Comparison of ENCODE assay signal across 11 cellular contexts in the genomic region with DNA sequence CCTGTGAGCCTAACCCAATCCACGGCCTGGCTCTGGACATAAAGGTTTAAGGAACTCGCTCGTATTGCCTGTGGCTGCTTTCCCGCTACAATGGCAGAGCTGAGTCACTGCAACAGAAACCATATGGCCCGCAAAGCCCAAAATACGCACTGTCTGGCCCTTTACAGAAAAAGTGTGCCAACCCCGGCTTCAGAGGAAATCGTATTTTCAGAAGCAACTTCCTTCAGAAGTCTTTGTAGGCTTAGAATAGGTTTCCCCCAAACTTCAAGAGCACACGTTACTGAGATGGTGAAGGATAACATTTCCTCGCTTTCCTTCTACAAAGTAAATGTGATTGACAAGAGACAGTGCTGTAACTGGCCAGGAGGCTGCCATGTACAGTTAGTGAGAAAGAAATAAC. TPM values are rescaled to one million over a fixed set of nuclear protein-coding genes. Genes with fewer than 3 reads are reported as not detected.
DNase-seq lines count a peak whose midpoint lies in the region; ATAC-seq and TF ChIP-seq lines count a peak whose summit lies in the region.
"Had no signal": no experiment of that assay in that cellular context is flagged by ENCODE, and none has a peak within 500 bp of the region (broad histone marks: within the 10 kb centered on the region; RNA-seq: fewer than 3 reads in every experiment).

No MANE protein-coding gene starts in this region.

- H3K4me3 ChIP-seq in DND-41 (ENCODE audit: low read depth in 1 of 2, low read length in 2 of 2) = peak overlapping the region in 1 of 2 experiments; percentile 38; a peak in 2 of 4 replicates
- H3K4me3 ChIP-seq: esophagus muscularis mucosa had no signal

- peaks cover 11 to 15% (median 12%) of the 10 kb centered on the region in 3 donors for H3K4me1 Mint-ChIP-seq in T-cell

- no peaks in the 10 kb centered on the region for H3K79me2 ChIP-seq in DND-41 (ENCODE audit: insufficient read depth, low read length)

- intact Hi-C loops in cardiac septum (cut with DNase I) = no loop called here

- CTCF ChIA-PET in T-cell (lab: Charles Lee) = no interaction called here

- no peaks in the 10 kb centered on the region for H3K36me3 Mint-ChIP-seq in T-cell

- peaks cover 27% of the 10 kb centered on the region for H3K4me1 ChIP-seq in DND-41 (ENCODE audit: insufficient read depth, low read length)
- H3K4me1 ChIP-seq: esophagus muscularis mucosa had no signal

- peak overlapping the region; percentile 57 for H3K4me2 ChIP-seq in DND-41 (ENCODE audit: insufficient read depth, low read length)

- H3K36me3 ChIP-seq in DND-41 (ENCODE audit: insufficient read depth, low read length) = no peaks in the 10 kb centered on the region
- H3K36me3 ChIP-seq: esophagus muscularis mucosa had no signal

- H3K27me3 ChIP-seq in DND-41 (ENCODE audit: insufficient read depth, low read length, poor library complexity) = no peaks in the 10 kb centered on the region
- H3K27me3 ChIP-seq: esophagus muscularis mucosa had no signal

- peak; percentile 76 for DNase-seq in DND-41
- DNase-seq in T-cell = peak in 33 of 34 experiments; percentile 12 to 48 (median 26)
- peak; percentile 34 for DNase-seq in activated gamma-delta T cell treated with anti-CD3 and anti-CD28 coated beads, Interleukin-2, amount 50 U/mL, for 16 hours (ENCODE audit: low read depth)
- peak; percentile 46 to 62 for DNase-seq in stimulated activated CD4-positive, alpha-beta T cell treated with anti-CD3 and anti-CD28 coated beads, Interleukin-15, amount 100 ng/mL, for 48 hours (ENCODE audit: low read depth in 2 of 2)
- no peak for DNase-seq in cardiac septum (ENCODE audit: low spot score)
- DNase-seq: EL, NCI-H1048 had no signal

- H4K20me1 ChIP-seq in DND-41 (ENCODE audit: insufficient read depth, low read length) = no peaks in the 10 kb centered on the region

- H3K9me3 ChIP-seq in DND-41 (ENCODE audit: insufficient read depth, low read length, severe bottlenecking) = no peaks in the 10 kb centered on the region
- H3K9me3 ChIP-seq: esophagus muscularis mucosa had no signal

- POLR2A ChIA-PET in T-cell (lab: Charles Lee) = no interaction called here

- H3K4me3 Mint-ChIP-seq in T-cell = peak overlapping the region in 2 of 3 donors; percentile 22 to 46

- peak overlapping the region; percentile 57 to 87 for H3K27ac Mint-ChIP-seq in T-cell

- no peaks in the 10 kb centered on the region for H3K27me3 Mint-ChIP-seq in T-cell

- no peaks in the 10 kb centered on the region for H3K9me3 Mint-ChIP-seq in T-cell

- no peak for TF ChIP-seq CTCF in DND-41 (IDR thresholded peaks at IDR 0.05; ENCODE audit: borderline replicate concordance, extremely low read depth, low read length, poor library complexity, severe bottlenecking)

- ATAC-seq in DND-41 (ENCODE audit: insufficient read depth, low read depth) (peak; percentile 87), T-cell (replicated peaks in 1 of 4) (peak; percentile 79 to 95 (median 86)), HG03442 (IDR thresholded peaks at IDR 0.05; ENCODE audit: unreplicated experiment) (no peak), HG03175 (IDR thresholded peaks at IDR 0.05; ENCODE audit: unreplicated experiment) (no peak), GM21737 (IDR thresholded peaks at IDR 0.05; ENCODE audit: unreplicated experiment) (no peak)

- peak overlapping the region; percentile 74 for H2AFZ ChIP-seq in DND-41 (ENCODE audit: low read depth, low read length)

- peak overlapping the region; percentile 46 for H3K9ac ChIP-seq in DND-41 (ENCODE audit: low read depth, low read length)

- H3K27ac ChIP-seq in DND-41 (ENCODE audit: low read length) = peak overlapping the region; percentile 87
- H3K27ac ChIP-seq: esophagus muscularis mucosa had no signal

RNA-seq across cellular contexts. Expression of a gene that starts 34.8 kb away (rescaled TPM):
- total RNA-seq in T-cell = 1 to 10 TPM; 2.8 to 6.4 (median 4.9) TPM
- 23.7 TPM for total RNA-seq in cardiac septum

RNA-seq across cellular contexts. Expression of a gene that starts 56.2 kb away (rescaled TPM):
- total RNA-seq in T-cell = 10 to 100 TPM; 47.7 to 58.1 (median 54.2) TPM
- total RNA-seq in cardiac septum = 51.9 TPM

Comparison
In these comparisons a context has a peak if more than half of its experiments do, and no peak if none do; other contexts are left out.
1. ATAC-seq: peak in DND-41 (single experiment) and T-cell (4 of 4); none in HG03442 (single experiment), HG03175 (single experiment) and GM21737 (single experiment).